ENCODE assay signal across 13 cellular contexts in the genomic region with DNA sequence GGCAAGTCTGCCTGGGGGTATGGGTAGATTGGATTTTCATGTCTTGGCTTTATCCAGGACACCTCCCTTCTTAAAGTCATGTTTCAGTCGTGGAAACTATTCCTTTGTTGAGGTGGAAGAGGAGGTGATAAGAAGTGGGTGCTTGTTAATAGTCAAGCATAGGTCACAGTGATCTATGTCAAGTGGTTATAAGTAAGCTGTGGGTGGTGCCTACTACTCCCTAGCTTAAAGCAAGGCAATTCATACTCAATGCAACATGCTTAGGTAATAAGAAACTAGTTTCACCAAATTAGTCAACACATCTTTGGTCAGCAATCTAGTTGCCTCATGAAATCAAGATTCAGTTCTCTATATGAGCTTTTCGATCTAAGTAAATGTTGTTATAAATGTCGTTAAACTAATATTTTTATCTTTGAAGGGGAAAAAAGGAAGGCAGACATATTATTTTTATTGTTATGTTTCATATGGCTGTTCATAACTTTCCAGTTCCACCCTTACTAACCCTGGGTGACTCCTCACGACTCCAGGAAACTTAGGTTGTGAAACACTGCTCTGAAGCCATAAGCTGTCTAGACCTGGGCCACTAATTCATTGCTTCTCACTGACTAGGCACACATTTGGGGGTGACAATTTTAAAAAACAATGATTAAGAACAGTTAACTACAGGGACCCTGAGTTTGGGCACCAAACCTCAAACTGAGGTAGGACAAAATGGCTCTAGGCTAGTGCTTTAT.
DNase-seq lines count a peak whose midpoint lies in the region; ATAC-seq lines count a peak whose summit lies in the region.
"Had no signal": no experiment of that assay in that cellular context is flagged by ENCODE, and none has a peak within 500 bp of the region (broad histone marks: within the 10 kb centered on the region; RNA-seq: fewer than 3 reads in every experiment).

No MANE protein-coding gene starts in this region.

- DNase-seq in kidney tubule cell (ENCODE audit: low spot score), result peak; percentile 16
- DNase-seq in hepatic stellate cell (ENCODE audit: low spot score), result no peak
- no peak for DNase-seq in NCI-H510A (lab: John Stamatoyannopoulos, UW)
- no peak for DNase-seq in NCI-H146 (lab: John Stamatoyannopoulos, UW)
- DNase-seq in T-helper 9 cell, result no peak
- DNase-seq: activated CD4-positive, alpha-beta T cell treated with anti-CD3 and anti-CD28 coated beads for 1 hour; activated naive CD4-positive, alpha-beta T cell treated with Interleukin-2 at 50 U/mL for 16 hours; mesenchymal stem cell; NCI-H1694; upper lobe of left lung had no signal

- ATAC-seq in GM18870 (IDR thresholded peaks at IDR 0.05; ENCODE audit: unreplicated experiment) (peak; percentile 70), GM21786 (IDR thresholded peaks at IDR 0.05; ENCODE audit: unreplicated experiment) (peak; percentile 57), HG03460 (IDR thresholded peaks at IDR 0.05; ENCODE audit: unreplicated experiment) (peak; percentile 50)
